ENCODE assay signal across 25 cellular contexts in the genomic region with DNA sequence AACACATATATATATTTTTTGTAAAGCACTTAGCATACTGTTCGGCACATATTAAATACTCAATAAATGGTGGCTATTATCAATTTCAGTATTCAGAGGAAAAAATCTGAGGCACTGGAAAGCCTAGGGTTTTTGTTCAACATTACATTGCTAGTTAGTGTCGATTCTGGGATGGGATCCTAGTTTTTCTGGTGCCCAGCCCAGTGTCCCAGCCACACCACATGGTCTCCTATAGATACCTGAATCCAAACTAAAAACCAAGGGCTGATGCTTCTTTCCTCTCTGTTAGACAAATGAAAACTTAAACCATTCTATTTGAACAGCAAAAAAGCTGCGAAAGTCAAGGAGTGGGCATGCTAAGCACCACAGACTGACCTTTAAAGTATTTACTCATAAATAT.
"Had no signal": no experiment of that assay in that cellular context is flagged by ENCODE, and none has a peak within 500 bp of the region (broad histone marks: within the 10 kb centered on the region; RNA-seq: fewer than 3 reads in every experiment).

No MANE protein-coding gene starts in this region.

- H3K27ac ChIP-seq: stomach, suprapubic skin, testis, thoracic aorta, thyroid gland, tibial artery, tibial nerve, transverse colon, upper lobe of left lung, upper lobe of right lung, uterus had no signal

- ATAC-seq: stimulated activated effector memory CD8-positive, alpha-beta T cell treated with anti-CD3 and anti-CD28 coated beads, Interleukin-12 subunit alpha, Interleukin-12 subunit beta, amount 100 ng/mL, for 72 hours; stimulated activated memory B cell treated with anti-CD40 and anti-IgM and Interleukin-4, amounts not matched to agents 10 μg/mL and 1 μg/mL and 100 μg/mL, for 72 hours; stimulated activated naive B cell treated with anti-CD40 and anti-IgM and Interleukin-4, amounts not matched to agents 10 μg/mL and 1 μg/mL and 100 μg/mL, for 72 hours; stimulated activated naive CD8-positive, alpha-beta T cell treated with anti-CD3 and anti-CD28 coated beads, Interleukin-15, amount 100 ng/mL, for 72 hours; upper lobe of right lung had no signal

- H3K4me1 ChIP-seq: stomach, suprapubic skin, testis, thyroid gland, tibial nerve, transverse colon, upper lobe of left lung, upper lobe of right lung, uterus had no signal

- H3K9me3 ChIP-seq: stomach, suprapubic skin, testis, thoracic aorta, thyroid gland, tibial artery, tibial nerve, transverse colon, upper lobe of left lung, upper lobe of right lung, uterus had no signal

- H3K36me3 ChIP-seq: stomach, suprapubic skin, thoracic aorta, thyroid gland, tibial artery, tibial nerve, transverse colon, upper lobe of left lung, upper lobe of right lung, uterus had no signal

- H3K27me3 ChIP-seq: stomach, suprapubic skin, testis, thyroid gland, tibial artery, tibial nerve, transverse colon, upper lobe of left lung, upper lobe of right lung, uterus had no signal

- H3K4me3 ChIP-seq: stomach, suprapubic skin, testis, thoracic aorta, thyroid gland, tibial artery, tibial nerve, transverse colon, upper lobe of left lung, upper lobe of right lung, uterus had no signal

- DNase-seq: stimulated activated CD4-positive, alpha-beta T cell treated with anti-CD3 and anti-CD28 coated beads, Interleukin-2, amount 100 ng/mL, for 24 hours; stimulated activated CD4-positive, alpha-beta T cell treated with anti-CD3 and anti-CD28 coated beads, Interleukin-2, amount 100 ng/mL, for 48 hours; stimulated activated CD4-positive, alpha-beta T cell treated with anti-CD3 and anti-CD28 coated beads, Interleukin-4, amount 100 ng/mL, for 1 hour; stimulated activated CD4-positive, alpha-beta T cell treated with anti-CD3 and anti-CD28 coated beads, Interleukin-4, amount 100 ng/mL, for 24 hours; stimulated activated CD4-positive, alpha-beta T cell treated with anti-CD3 and anti-CD28 coated beads, Interleukin-4, amount 100 ng/mL, for 4 hours; stimulated activated CD8-positive, alpha-beta memory T cell treated with anti-CD3 and anti-CD28 coated beads, Interleukin-4, amount 100 ng/mL, for 48 hours; stimulated activated naive B cell treated with anti-CD40 and anti-IgM and Interleukin-4, amounts not matched to agents 10 μg/mL and 1 μg/mL and 100 μg/mL, for 72 hours; stimulated activated naive CD4-positive, alpha-beta T cell; stimulated activated naive CD4-positive, alpha-beta T cell treated with Interleukin-2 at 50 U/mL for 16 hours; stimulated activated naive CD8-positive, alpha-beta T cell treated with anti-CD3 and anti-CD28 coated beads, Interleukin-15, amount 100 ng/mL, for 72 hours; stomach; substantia nigra; testis; thyroid gland; tibial artery; transverse colon; trophoblast cell; upper lobe of left lung; upper lobe of right lung; uterus had no signal
